14 cellular contexts compared by ENCODE assay signal in genomic region chr9:76431601-76432000, GRCh38. TPM values are rescaled to one million over a fixed set of nuclear protein-coding genes. Genes with fewer than 3 reads are reported as not detected.
DNase-seq lines count a peak whose midpoint lies in the region; ATAC-seq and TF ChIP-seq lines count a peak whose summit lies in the region.
"Had no signal": no experiment of that assay in that cellular context is flagged by ENCODE, and none has a peak within 500 bp of the region (broad histone marks: within the 10 kb centered on the region; RNA-seq: fewer than 3 reads in every experiment).

No MANE protein-coding gene starts in this region.

- H3K27me3 Mint-ChIP-seq in endodermal cell (ENCODE audit: insufficient read depth) = no peaks in the 10 kb centered on the region
- peaks cover 3% of the 10 kb centered on the region for H3K27me3 Mint-ChIP-seq in neural progenitor cell (ENCODE audit: insufficient read depth, low read depth)
- peaks cover 0 to 11% of the 10 kb centered on the region in 2 donors for H3K27me3 Mint-ChIP-seq in natural killer cell treated with Interleukin-12 subunit alpha and Interleukin-12 subunit beta and Interleukin-15 and Interleukin-18, amount 100 ng/mL, for 72 hours
- H3K27me3 Mint-ChIP-seq in activated T-helper 17 cell treated with anti-CD3 and anti-CD28 coated beads, Interleukin-2, amount 50 U/mL, for 72 hours = no peaks in the 10 kb centered on the region

- H3K4me1 Mint-ChIP-seq in endodermal cell (peaks cover 4% of the 10 kb centered on the region), neural progenitor cell (peaks cover 11% of the 10 kb centered on the region)
- peaks cover 4 to 10% of the 10 kb centered on the region in 2 donors for H3K4me1 Mint-ChIP-seq in natural killer cell treated with Interleukin-12 subunit alpha and Interleukin-12 subunit beta and Interleukin-15 and Interleukin-18, amount 100 ng/mL, for 72 hours (ENCODE audit: low read depth in 2 of 2)
- H3K4me1 Mint-ChIP-seq in activated T-helper 17 cell treated with anti-CD3 and anti-CD28 coated beads, Interleukin-2, amount 50 U/mL, for 72 hours = no peaks in the 10 kb centered on the region
- H3K4me1 Mint-ChIP-seq: CD8-positive, alpha-beta memory T cell had no signal

- DNase-seq in NT2/D1 (ENCODE audit: low read depth, low spot score) = peak; percentile 66
- DNase-seq in endodermal cell = peak; percentile 74
- DNase-seq in neural progenitor cell (ENCODE audit: low spot score) = peak; percentile 72
- DNase-seq in right cardiac atrium = no peak
- DNase-seq in natural killer cell treated with Interleukin-12 subunit alpha and Interleukin-12 subunit beta and Interleukin-15 and Interleukin-18, amount 100 ng/mL, for 72 hours (ENCODE audit: low spot score) = no peak
- no peak for DNase-seq in MM.1S
- DNase-seq: Caco-2; CD8-positive, alpha-beta memory T cell; GOT3 had no signal

- H3K9ac ChIP-seq in NT2/D1 (ENCODE audit: insufficient read length, low read depth) (no peak overlapping the region), endodermal cell (ENCODE audit: extremely low read depth, low read length, poor library complexity, severe bottlenecking) (no peak overlapping the region), neural progenitor cell (no peak overlapping the region), MM.1S (ENCODE audit: low read length) (no peak overlapping the region)

- no peak overlapping the region for H3K27ac Mint-ChIP-seq in endodermal cell
- H3K27ac Mint-ChIP-seq in neural progenitor cell = no peak overlapping the region
- no peak overlapping the region for H3K27ac Mint-ChIP-seq in natural killer cell treated with Interleukin-12 subunit alpha and Interleukin-12 subunit beta and Interleukin-15 and Interleukin-18, amount 100 ng/mL, for 72 hours
- H3K27ac Mint-ChIP-seq in activated T-helper 17 cell treated with anti-CD3 and anti-CD28 coated beads, Interleukin-2, amount 50 U/mL, for 72 hours = no peak overlapping the region
- H3K27ac Mint-ChIP-seq: CD8-positive, alpha-beta memory T cell had no signal

- no peak for TF ChIP-seq CTCF in endodermal cell (conservative IDR thresholded peaks at IDR 0.05)
- TF ChIP-seq CTCF in neural progenitor cell (IDR thresholded peaks at IDR 0.05) = no peak
- TF ChIP-seq CTCF in MM.1S (IDR thresholded peaks at IDR 0.05; ENCODE audit: low read length) = no peak

- H3K9me3 Mint-ChIP-seq in endodermal cell (peaks cover 12% of the 10 kb centered on the region), neural progenitor cell (peaks cover 11% of the 10 kb centered on the region)
- no peaks in the 10 kb centered on the region for H3K9me3 Mint-ChIP-seq in natural killer cell treated with Interleukin-12 subunit alpha and Interleukin-12 subunit beta and Interleukin-15 and Interleukin-18, amount 100 ng/mL, for 72 hours
- H3K9me3 Mint-ChIP-seq in activated T-helper 17 cell treated with anti-CD3 and anti-CD28 coated beads, Interleukin-2, amount 50 U/mL, for 72 hours = no peaks in the 10 kb centered on the region
- H3K9me3 Mint-ChIP-seq: CD8-positive, alpha-beta memory T cell had no signal

- H3K4me1 ChIP-seq in NT2/D1 (ENCODE audit: insufficient read depth, insufficient read length) (peaks cover 4% of the 10 kb centered on the region), endodermal cell (ENCODE audit: control insufficient read depth, insufficient read depth, low read length) (no peaks in the 10 kb centered on the region), neural progenitor cell (peaks cover 11% of the 10 kb centered on the region), right cardiac atrium (ENCODE audit: control insufficient read depth, insufficient read depth, low read length) (no peaks in the 10 kb centered on the region), MM.1S (ENCODE audit: low read length) (no peaks in the 10 kb centered on the region)
- H3K4me1 ChIP-seq: Caco-2 had no signal

- H3K36me3 Mint-ChIP-seq in endodermal cell (ENCODE audit: low read depth) = no peaks in the 10 kb centered on the region
- H3K36me3 Mint-ChIP-seq in neural progenitor cell = peaks cover 3% of the 10 kb centered on the region
- no peaks in the 10 kb centered on the region for H3K36me3 Mint-ChIP-seq in natural killer cell treated with Interleukin-12 subunit alpha and Interleukin-12 subunit beta and Interleukin-15 and Interleukin-18, amount 100 ng/mL, for 72 hours
- no peaks in the 10 kb centered on the region for H3K36me3 Mint-ChIP-seq in activated T-helper 17 cell treated with anti-CD3 and anti-CD28 coated beads, Interleukin-2, amount 50 U/mL, for 72 hours (ENCODE audit: low read depth)
- H3K36me3 Mint-ChIP-seq: CD14-positive monocyte; CD8-positive, alpha-beta memory T cell had no signal

- H3F3A ChIP-seq in neural progenitor cell (ENCODE audit: low read depth) (peaks cover 5% of the 10 kb centered on the region), MM.1S (ENCODE audit: insufficient read depth, low read length) (no peaks in the 10 kb centered on the region)

- H3K4me3 ChIP-seq in NT2/D1 (ENCODE audit: insufficient read length, low read depth) (no peak overlapping the region), endodermal cell (ENCODE audit: low read length) (no peak overlapping the region), neural progenitor cell (no peak overlapping the region), right cardiac atrium (ENCODE audit: low read length) (no peak overlapping the region), MM.1S (ENCODE audit: low read length) (no peak overlapping the region)

- no peak for ATAC-seq in right cardiac atrium
- no peak for ATAC-seq in natural killer cell treated with Interleukin-12 subunit alpha and Interleukin-12 subunit beta and Interleukin-15 and Interleukin-18, amount 100 ng/mL, for 72 hours
- ATAC-seq in activated T-helper 17 cell treated with anti-CD3 and anti-CD28 coated beads, Interleukin-2, amount 50 U/mL, for 72 hours (replicated peaks) = no peak
- ATAC-seq: HCT116 had no signal

- H3K27me3 ChIP-seq in NT2/D1 (ENCODE audit: insufficient read depth, insufficient read length) (no peaks in the 10 kb centered on the region), endodermal cell (ENCODE audit: control insufficient read depth, insufficient read depth, low read length, poor library complexity, severe bottlenecking) (no peaks in the 10 kb centered on the region), neural progenitor cell (no peaks in the 10 kb centered on the region), right cardiac atrium (ENCODE audit: control insufficient read depth, insufficient read depth) (no peaks in the 10 kb centered on the region), MM.1S (replicated peaks; ENCODE audit: insufficient read depth, low read length) (no peaks in the 10 kb centered on the region)

- H3K4me3 Mint-ChIP-seq in endodermal cell (no peak overlapping the region), neural progenitor cell (no peak overlapping the region)
- H3K4me3 Mint-ChIP-seq in natural killer cell treated with Interleukin-12 subunit alpha and Interleukin-12 subunit beta and Interleukin-15 and Interleukin-18, amount 100 ng/mL, for 72 hours = no peak overlapping the region
- no peak overlapping the region for H3K4me3 Mint-ChIP-seq in activated T-helper 17 cell treated with anti-CD3 and anti-CD28 coated beads, Interleukin-2, amount 50 U/mL, for 72 hours
- H3K4me3 Mint-ChIP-seq: CD14-positive monocyte; CD8-positive, alpha-beta memory T cell had no signal

- H3K79me2 ChIP-seq in neural progenitor cell (ENCODE audit: low read depth) (no peaks in the 10 kb centered on the region), MM.1S (ENCODE audit: low read length) (no peaks in the 10 kb centered on the region)

- H3K9me3 ChIP-seq in NT2/D1 (ENCODE audit: insufficient read depth, low read length) (peaks cover 19% of the 10 kb centered on the region; the same call in 1 of the 2 replicates), endodermal cell (ENCODE audit: control insufficient read depth, low read length) (peaks cover 11% of the 10 kb centered on the region), neural progenitor cell (ENCODE audit: low read depth) (no peaks in the 10 kb centered on the region), right cardiac atrium (ENCODE audit: control insufficient read depth, low read length) (no peaks in the 10 kb centered on the region), MM.1S (replicated peaks; ENCODE audit: insufficient read depth, low read length) (no peaks in the 10 kb centered on the region)
- H3K9me3 ChIP-seq: Caco-2 had no signal

- peak overlapping the region; percentile 6 for H3K4me2 ChIP-seq in neural progenitor cell
- H3K4me2 ChIP-seq in MM.1S (ENCODE audit: low read depth, low read length) = no peak overlapping the region

- WGBS in endodermal cell (ENCODE audit: insufficient coverage in 1 of 2, insufficient read length in 1 of 2), 2 experiments = 71 to 83% methylated on average over 4 to 8 of the region's 8 CpGs
- WGBS in right cardiac atrium = 82% methylated on average over 8 of the region's 8 CpGs

- H4K20me1 ChIP-seq in neural progenitor cell (ENCODE audit: low read depth) (no peaks in the 10 kb centered on the region), MM.1S (ENCODE audit: insufficient read depth, low read length) (no peaks in the 10 kb centered on the region)

- no peak overlapping the region for H3K27ac ChIP-seq in endodermal cell (ENCODE audit: low read depth, low read length)
- H3K27ac ChIP-seq in neural progenitor cell = no peak overlapping the region
- H3K27ac ChIP-seq in right cardiac atrium (ENCODE audit: low read length) = no peak overlapping the region
- H3K27ac ChIP-seq in MM.1S (ENCODE audit: low read length) = no peak overlapping the region
- H3K27ac ChIP-seq: HL-60 had no signal

- H3K36me3 ChIP-seq in NT2/D1 (ENCODE audit: insufficient read depth, insufficient read length, low read length) (no peaks in the 10 kb centered on the region), endodermal cell (ENCODE audit: control insufficient read depth, insufficient read depth, low read length) (no peaks in the 10 kb centered on the region), neural progenitor cell (no peaks in the 10 kb centered on the region), MM.1S (replicated peaks; ENCODE audit: insufficient read depth, low read length) (no peaks in the 10 kb centered on the region)

- intact Hi-C loops in right cardiac atrium (cut with DNase I) = no loop called here

- no peaks in the 10 kb centered on the region for H3K9me2 ChIP-seq in MM.1S (replicated peaks; ENCODE audit: insufficient read depth, low read length)

- H2AFZ ChIP-seq in neural progenitor cell (replicated peaks) = no peak overlapping the region
- no peak overlapping the region for H2AFZ ChIP-seq in MM.1S (ENCODE audit: low read length)

RNA-seq across cellular contexts. Expression of gene GCNT1, which starts 27.4 kb away (rescaled TPM):
- total RNA-seq in endodermal cell = 10 to 100 TPM; 70.6 to 76.1 TPM
- 22.7 TPM for polyA plus RNA-seq in endodermal cell (2013, experiment 1 of 2)
- 22.9 TPM for polyA plus RNA-seq in endodermal cell (2013, experiment 2 of 2)
- total RNA-seq in neural progenitor cell (ENCODE audit: low replicate concordance) = 14.2 and 25.5 TPM in 2 replicates
- total RNA-seq in right cardiac atrium = 1 to 10 TPM; 2.6 to 5.7 (median 4.0) TPM
- 0.91 TPM for polyA plus RNA-seq in right cardiac atrium
- total RNA-seq in natural killer cell treated with Interleukin-12 subunit alpha and Interleukin-12 subunit beta and Interleukin-15 and Interleukin-18, amount 100 ng/mL, for 72 hours = 1 to 10 TPM; 8.1 to 8.4 TPM
- total RNA-seq in activated T-helper 17 cell treated with anti-CD3 and anti-CD28 coated beads, Interleukin-2, amount 50 U/mL, for 72 hours = 10 to 100 TPM in 1 of 2 donors, 1 to 10 TPM in 1; 8.7 to 11.4 TPM
- total RNA-seq: A673 had no signal

RNA-seq across cellular contexts. Expression of gene RFK, which starts 37.4 kb away (rescaled TPM):
- total RNA-seq in endodermal cell (10 to 100 TPM; 16.5 to 17.4 TPM), neural progenitor cell (ENCODE audit: low replicate concordance) (18.7 and 24.7 TPM in 2 replicates), right cardiac atrium (10 to 100 TPM; 18.1 to 26.9 (median 24.6) TPM)
- 22.9 TPM for polyA plus RNA-seq in endodermal cell (2013, experiment 1 of 2)
- polyA plus RNA-seq in endodermal cell (2013, experiment 2 of 2) = 21.8 TPM
- polyA plus RNA-seq in right cardiac atrium = 16.5 TPM
- total RNA-seq in natural killer cell treated with Interleukin-12 subunit alpha and Interleukin-12 subunit beta and Interleukin-15 and Interleukin-18, amount 100 ng/mL, for 72 hours = 10 to 100 TPM in 1 of 2 donors, 1 to 10 TPM in 1; 9.2 to 11.9 TPM
- 10 to 100 TPM in 1 of 2 donors, 1 to 10 TPM in 1; 7.9 to 16.8 TPM for total RNA-seq in activated T-helper 17 cell treated with anti-CD3 and anti-CD28 coated beads, Interleukin-2, amount 50 U/mL, for 72 hours

Comparison
In these comparisons a context has a peak if more than half of its experiments do, and no peak if none do; other contexts are left out.
1. DNase-seq: peak in NT2/D1 (single experiment), endodermal cell (single experiment) and neural progenitor cell (single experiment); none in right cardiac atrium (0 of 3), natural killer cell treated with Interleukin-12 subunit alpha and Interleukin-12 subunit beta and Interleukin-15 and Interleukin-18, amount 100 ng/mL, for 72 hours (single experiment) and MM.1S (single experiment).